7 cellular contexts compared by ENCODE assay signal in genomic region chr2:192292478-192292877, GRCh38.
"Had no signal": no experiment of that assay in that cellular context is flagged by ENCODE, and none has a peak within 500 bp of the region (broad histone marks: within the 10 kb centered on the region; RNA-seq: fewer than 3 reads in every experiment).

No MANE protein-coding gene starts in this region.

- ATAC-seq: HepG2, K562 had no signal

- FAIRE-seq: HepG2, K562 had no signal

- DNase-seq: IMR-90, KBM-7, KG1 had no signal

- H3K27ac ChIP-seq: HL-60, KMS-11 had no signal

- H3K4me3 ChIP-seq: K562 had no signal
